Comparison of ENCODE assay signal across 2 cellular contexts in genomic region chr10:77506517-77506916, GRCh38.
TF ChIP-seq lines count a peak whose summit lies in the region.

No MANE protein-coding gene starts in this region.

TF ChIP-seq in SK-N-SH, 30 proteins besides CTCF, POLR2A, EP300 and RAD21 (continued from another document):
- TF ChIP-seq EZH2phosphoT487 (IDR thresholded peaks at IDR 0.05; ENCODE audit: borderline replicate concordance, low read depth) (no peak), GATA2 (CRISPR knock-in tag; IDR thresholded peaks at IDR 0.05) (no peak), SMC3 (IDR thresholded peaks at IDR 0.05; ENCODE audit: low read depth, low read length) (no peak), POLR2AphosphoS5 (IDR thresholded peaks at IDR 0.05; ENCODE audit: low read depth, low read length) (no peak), USF2 (IDR thresholded peaks at IDR 0.05; ENCODE audit: borderline replicate concordance, low read depth, low read length) (no peak), NRF1 (IDR thresholded peaks at IDR 0.05; ENCODE audit: low read depth, low read length) (no peak), FOSL2 (IDR thresholded peaks at IDR 0.05; ENCODE audit: borderline replicate concordance, low read depth) (no peak), MAX (IDR thresholded peaks at IDR 0.05; ENCODE audit: low read depth) (no peak)

TF ChIP-seq in SK-N-SH treated with all-trans-retinoic acid at 6 μM for 48 hours, 23 proteins besides CTCF, POLR2A, EP300 and RAD21 (continued from another document):
- TF ChIP-seq RARB (CRISPR knock-in tag; IDR thresholded peaks at IDR 0.05) (no peak), ZNF8 (CRISPR knock-in tag; IDR thresholded peaks at IDR 0.05) (no peak), GLIS3 (CRISPR knock-in tag; IDR thresholded peaks at IDR 0.05) (no peak), CSDC2 (CRISPR knock-in tag; IDR thresholded peaks at IDR 0.05) (no peak), PPARA (CRISPR knock-in tag; IDR thresholded peaks at IDR 0.05; ENCODE audit: borderline replicate concordance) (no peak), ESRRG (CRISPR knock-in tag; IDR thresholded peaks at IDR 0.05) (no peak), TSHZ2 (CRISPR knock-in tag; IDR thresholded peaks at IDR 0.05) (no peak), ZC3H10 (CRISPR knock-in tag; IDR thresholded peaks at IDR 0.05) (no peak), TCF4 (CRISPR knock-in tag; IDR thresholded peaks at IDR 0.05; ENCODE audit: borderline replicate concordance) (no peak), OSR1 (CRISPR knock-in tag; IDR thresholded peaks at IDR 0.05) (no peak), ARNTL (CRISPR knock-in tag; IDR thresholded peaks at IDR 0.05; ENCODE audit: borderline replicate concordance, low read depth) (no peak), ZNF70 (CRISPR knock-in tag; IDR thresholded peaks at IDR 0.05) (no peak)
